17 cellular contexts compared by ENCODE assay signal in genomic region chr7:156160811-156161210, GRCh38.
DNase-seq lines count a peak whose midpoint lies in the region; ATAC-seq, FAIRE-seq and TF ChIP-seq lines count a peak whose summit lies in the region.
"Had no signal": no experiment of that assay in that cellular context is flagged by ENCODE, and none has a peak within 500 bp of the region (broad histone marks: within the 10 kb centered on the region; RNA-seq: fewer than 3 reads in every experiment).

No MANE protein-coding gene starts in this region.

- peak; percentile 86 for DNase-seq in ELF-1 (ENCODE audit: low read depth, low spot score)
- DNase-seq in MG63, result peak; percentile 6
- peak; percentile 20 to 36 (median 34) for DNase-seq in K562 (ENCODE audit: extremely low read depth in 1 of 4, low spot score in 3 of 4)
- DNase-seq in mesendoderm, result peak; percentile 67
- no peak for DNase-seq in activated CD8-positive, alpha-beta memory T cell treated with anti-CD3 and anti-CD28 coated beads, Interleukin-2, amount 50 U/mL, for 4 hours
- no peak for DNase-seq in OCI-LY7 (ENCODE audit: low spot score)
- DNase-seq: activated CD4-positive, alpha-beta T cell treated with anti-CD3 and anti-CD28 coated beads, Interleukin-2, amount 50 U/mL, for 1 hour; activated naive CD8-positive, alpha-beta T cell treated with anti-CD3 and anti-CD28 coated beads, Interleukin-2, amount 50 U/mL, for 24 hours; activated T-cell treated with anti-CD3 and anti-CD28 coated beads, Interleukin-2, amount 50 U/mL, for 4 hours; AML-193; left ventricle myocardium superior; naive thymus-derived CD4-positive, alpha-beta T cell; NCI-H2107 had no signal

- WGBS in K562 (ENCODE audit: insufficient coverage, low coverage, missing lambda C conversion rate), result 0% methylated on average over 15 of the region's 15 CpGs
- no CpG with 5 or more reads among the region's 15 CpGs for WGBS in mesendoderm (ENCODE audit: extremely low coverage, insufficient coverage, low lambda C conversion rate)

- TF ChIP-seq POLR2A in K562 (conservative IDR thresholded peaks at IDR 0.05), result no peak

- no peak for TF ChIP-seq EP300 in K562 (IDR thresholded peaks at IDR 0.05; ENCODE audit: low read length)

- no peak overlapping the region for H2BK120ac ChIP-seq in mesendoderm (ENCODE audit: low read depth, low read length)

- no peaks in the 10 kb centered on the region for H3K9me3 ChIP-seq in MG63
- no peaks in the 10 kb centered on the region for H3K9me3 ChIP-seq in K562 (replicated peaks; ENCODE audit: control insufficient read depth, insufficient read depth, low read depth, low read length)
- H3K9me3 ChIP-seq in OCI-LY7 (ENCODE audit: low read length), result no peaks in the 10 kb centered on the region

- H2BK15ac ChIP-seq in mesendoderm (replicated peaks; ENCODE audit: low read depth), result no peak overlapping the region

- in situ Hi-C loops in K562 (cut with MboI), result no loop called here

- H3K23ac ChIP-seq in mesendoderm (ENCODE audit: low read length), result no peak overlapping the region

- POLR2A ChIA-PET in K562 (lab: Yijun Ruan, JAX) (no interaction called here), OCI-LY7 (lab: Charles Lee) (no interaction called here)

- CTCF ChIA-PET in K562 (lab: Yijun Ruan, JAX; ENCODE audit: low intra/inter-chr PET ratio), result no interaction called here
- CTCF ChIA-PET in OCI-LY7 (lab: Charles Lee; ENCODE audit: unreplicated experiment), result no interaction called here

- TF ChIP-seq CTCF in K562 (IDR thresholded peaks at IDR 0.05 in 2 of 3, conservative IDR thresholded peaks at IDR 0.05 in 1 of 3; ENCODE audit: insufficient read depth in 2 of 3, low read depth in 1 of 3, low read length in 3 of 3) (no peak), OCI-LY7 (conservative IDR thresholded peaks at IDR 0.05; ENCODE audit: low read length) (no peak)

- intact Hi-C loops in K562 (cut with micrococcal nuclease), result no loop called here
- intact Hi-C loops in OCI-LY7 (cut with micrococcal nuclease; ENCODE audit: unreplicated experiment), result no loop called here

- H3K27ac ChIP-seq in K562 (ENCODE audit: extremely low read depth, low read depth, low read length), result no peak overlapping the region
- no peak overlapping the region for H3K27ac ChIP-seq in mesendoderm (ENCODE audit: low read depth, low read length)
- H3K27ac ChIP-seq in OCI-LY7 (ENCODE audit: low read depth, low read length, poor library complexity, severe bottlenecking), result no peak overlapping the region
- H3K27ac ChIP-seq: SK-N-MC had no signal

- H3K4me3 ChIP-seq in MG63, result no peak overlapping the region
- no peak overlapping the region for H3K4me3 ChIP-seq in K562
- H3K4me3 ChIP-seq in mesendoderm (ENCODE audit: low read length), result no peak overlapping the region
- no peak overlapping the region for H3K4me3 ChIP-seq in OCI-LY7 (ENCODE audit: low read depth, low read length, poor library complexity, severe bottlenecking)
- H3K4me3 ChIP-seq: SK-N-MC had no signal

- no peak overlapping the region for H4K5ac ChIP-seq in mesendoderm (ENCODE audit: low read length)

- H3K9ac ChIP-seq in K562 (ENCODE audit: insufficient read depth in 1 of 2, low read depth in 2 of 2, low read length in 2 of 2), result no peak overlapping the region
- H3K9ac ChIP-seq in mesendoderm (ENCODE audit: low read length), result no peak overlapping the region

- H2AK5ac ChIP-seq in mesendoderm (ENCODE audit: low read length), result no peak overlapping the region

- H3K36me3 ChIP-seq in MG63 (no peaks in the 10 kb centered on the region), K562 (ENCODE audit: control insufficient read depth, insufficient read depth, low read length) (no peaks in the 10 kb centered on the region), mesendoderm (ENCODE audit: control insufficient read depth, insufficient read depth, low read length) (no peaks in the 10 kb centered on the region), OCI-LY7 (ENCODE audit: insufficient read depth, low read length) (no peaks in the 10 kb centered on the region)

- H2BK5ac ChIP-seq in mesendoderm (ENCODE audit: low read length), result no peak overlapping the region

- H3K4me1 ChIP-seq in K562 (replicated peaks in 1 of 2; ENCODE audit: control insufficient read depth in 2 of 2, insufficient read depth in 2 of 2, low read length in 2 of 2), result no peaks in the 10 kb centered on the region
- no peaks in the 10 kb centered on the region for H3K4me1 ChIP-seq in mesendoderm (ENCODE audit: control insufficient read depth, low read depth, low read length)
- no peaks in the 10 kb centered on the region for H3K4me1 ChIP-seq in OCI-LY7 (ENCODE audit: insufficient read depth, low read length, poor library complexity, severe bottlenecking)

- no peaks in the 10 kb centered on the region for H3K9me1 ChIP-seq in K562 (ENCODE audit: control insufficient read depth, insufficient read depth, low read length)

- H4K20me1 ChIP-seq in K562 (replicated peaks; ENCODE audit: control insufficient read depth, insufficient read depth, low read length), result 0 out of 2 replicates have a peak, but pooled peaks cover 6% of the 10 kb centered on the region
- H4K20me1 ChIP-seq in OCI-LY7 (ENCODE audit: insufficient read depth, low read length), result no peaks in the 10 kb centered on the region

- no peak overlapping the region for H3K18ac ChIP-seq in mesendoderm (ENCODE audit: low read length)

- no peaks in the 10 kb centered on the region for H3K79me2 ChIP-seq in K562 (ENCODE audit: control insufficient read depth, insufficient read depth, low read length)
- H3K79me2 ChIP-seq in mesendoderm (ENCODE audit: control insufficient read depth, insufficient read depth, low read length), result no peaks in the 10 kb centered on the region
- H3K79me2 ChIP-seq in OCI-LY7 (ENCODE audit: insufficient read depth, low read depth, low read length), result no peaks in the 10 kb centered on the region

- H2AFZ ChIP-seq in K562 (ENCODE audit: low read depth, low read length) (no peak overlapping the region), OCI-LY7 (ENCODE audit: low read length) (no peak overlapping the region)

- no peak overlapping the region for H3K56ac ChIP-seq in mesendoderm (ENCODE audit: low read length)

- no peaks in the 10 kb centered on the region for H3K27me3 ChIP-seq in MG63
- H3K27me3 ChIP-seq in K562 (ENCODE audit: control insufficient read depth in 2 of 2, insufficient read depth in 2 of 2, low read length in 2 of 2), result peaks cover 12 to 60% of the 10 kb centered on the region in 2 experiments; a peak in 4 of 5 replicates
- no peaks in the 10 kb centered on the region for H3K27me3 ChIP-seq in mesendoderm (ENCODE audit: insufficient read depth, low read length, poor library complexity)

- H3K9me2 ChIP-seq in OCI-LY7 (ENCODE audit: insufficient read depth, low read length), result no peaks in the 10 kb centered on the region

- ATAC-seq in K562 (peak; percentile 53), HG02588 (IDR thresholded peaks at IDR 0.05; ENCODE audit: unreplicated experiment) (no peak), GM18517 (IDR thresholded peaks at IDR 0.05; ENCODE audit: unreplicated experiment) (no peak)
- ATAC-seq: activated naive CD8-positive, alpha-beta T cell treated with anti-CD3 and anti-CD28 coated beads, Interleukin-2, amount 50 U/mL, for 24 hours; activated T-cell treated with anti-CD3 and anti-CD28 coated beads, Interleukin-2, amount 50 U/mL, for 4 hours; left ventricle myocardium superior; naive thymus-derived CD4-positive, alpha-beta T cell had no signal

- H3K4ac ChIP-seq in mesendoderm (ENCODE audit: low read depth, low read length), result no peak overlapping the region

- BruUV-seq in K562 (replicated peaks; lab: Mats Ljungman, UMichigan), result no TSS peak
- BruUV-seq in OCI-LY7 (replicated peaks; lab: Mats Ljungman, UMichigan), result no TSS peak

- no peak overlapping the region for H4K8ac ChIP-seq in mesendoderm (ENCODE audit: low read depth, low read length)

- no peak for FAIRE-seq in K562 (lab: Jason Lieb, UNC)
- FAIRE-seq: D721Med had no signal

- TF ChIP-seq RAD21 in K562 (CRISPR knock-in tag; conservative IDR thresholded peaks at IDR 0.05 in 1 of 2, IDR thresholded peaks at IDR 0.05 in 1 of 2), result no peak

- H3K4me2 ChIP-seq in K562 (ENCODE audit: insufficient read depth, low read length) (no peak overlapping the region), mesendoderm (ENCODE audit: low read length) (no peak overlapping the region), OCI-LY7 (ENCODE audit: low read length) (no peak overlapping the region)

- no peaks in the 10 kb centered on the region for H3K79me1 ChIP-seq in mesendoderm (ENCODE audit: low read length)

TF ChIP-seq in K562, 482 proteins besides CTCF, POLR2A, EP300 and RAD21:
- TF ChIP-seq POLR2B (IDR thresholded peaks at IDR 0.05; ENCODE audit: low read depth, partially characterized antibody) (no peak), ZNF518B (CRISPR knock-in tag; IDR thresholded peaks at IDR 0.05) (no peak), JUNB (CRISPR knock-in tag; conservative IDR thresholded peaks at IDR 0.05) (no peak), POLR3A (IDR thresholded peaks at IDR 0.05; ENCODE audit: borderline replicate concordance, extremely low read depth, insufficient read depth, insufficient read length) (no peak)

Comparison
In these comparisons a context has a peak if more than half of its experiments do, and no peak if none do; other contexts are left out.
1. DNase-seq: peak in ELF-1 (single experiment), MG63 (single experiment), K562 (4 of 4) and mesendoderm (single experiment); none in activated CD8-positive, alpha-beta memory T cell treated with anti-CD3 and anti-CD28 coated beads, Interleukin-2, amount 50 U/mL, for 4 hours (single experiment) and OCI-LY7 (single experiment).